Comparison of ENCODE assay signal across 34 cellular contexts in genomic region chr22:34379825-34380224, GRCh38.
"Had no signal": no experiment of that assay in that cellular context is flagged by ENCODE, and none has a peak within 500 bp of the region (broad histone marks: within the 10 kb centered on the region; RNA-seq: fewer than 3 reads in every experiment).

No MANE protein-coding gene starts in this region.

- FAIRE-seq: astrocyte, bronchial epithelial cell had no signal

- DNase-seq: activated effector memory CD4-positive, alpha-beta T cell treated with anti-CD3 and anti-CD28 coated beads, Interleukin-2, amount 50 U/mL, for 16 hours; activated effector memory CD4-positive, alpha-beta T cell treated with Interleukin-2 at 50 U/mL for 16 hours; activated gamma-delta T cell; activated gamma-delta T cell treated with Interleukin-2 at 50 U/mL for 16 hours; activated naive CD4-positive, alpha-beta T cell; activated naive CD4-positive, alpha-beta T cell treated with anti-CD3 and anti-CD28 coated beads for 36 hours; activated naive CD4-positive, alpha-beta T cell treated with anti-CD3 and anti-CD28 coated beads, Interleukin-2, amount 10 ng/mL, durations not matched to agents 7 days and 5 days; activated naive CD4-positive, alpha-beta T cell treated with anti-CD3 and anti-CD28 coated beads, Interleukin-2, amount 50 U/mL, for 16 hours; activated naive CD4-positive, alpha-beta T cell treated with Interleukin-2 at 50 U/mL for 16 hours; activated naive CD8-positive, alpha-beta T cell treated with anti-CD3 and anti-CD28 coated beads for 36 hours; activated naive CD8-positive, alpha-beta T cell treated with anti-CD3 and anti-CD28 coated beads, Interleukin-2, amount 10 ng/mL, durations not matched to agents 7 days and 5 days; activated naive CD8-positive, alpha-beta T cell treated with anti-CD3 and anti-CD28 coated beads, Interleukin-2, amount 50 U/mL, for 24 hours; activated T-cell treated with anti-CD3 and anti-CD28 coated beads, Interleukin-2, amount 50 U/mL, for 1 hour; activated T-cell treated with anti-CD3 and anti-CD28 coated beads, Interleukin-2, amount 50 U/mL, for 24 hours; activated T-cell treated with anti-CD3 and anti-CD28 coated beads, Interleukin-2, amount 50 U/mL, for 4 hours; activated T-cell treated with anti-CD3 and anti-CD28 coated beads, Interleukin-2, amount 50 U/mL, for 48 hours; activated T-cell treated with anti-CD3 and anti-CD28 coated beads, Interleukin-2, amount 50 U/mL, for 72 hours; adrenal gland; amniotic stem cell; amygdala; anterior cingulate cortex; aorta; body of pancreas; brain microvascular endothelial cell; caudate nucleus; central memory CD4-positive, alpha-beta T cell; cerebellar nuclear complex had no signal

- ATAC-seq: activated naive CD4-positive, alpha-beta T cell treated with anti-CD3 and anti-CD28 coated beads, Interleukin-2, amount 50 U/mL, for 72 hours; activated naive CD8-positive, alpha-beta T cell treated with anti-CD3 and anti-CD28 coated beads, Interleukin-2, amount 50 U/mL, for 24 hours; activated T-cell treated with anti-CD3 and anti-CD28 coated beads, Interleukin-2, amount 50 U/mL, for 4 hours; activated T-cell treated with anti-CD3 and anti-CD28 coated beads, Interleukin-2, amount 50 U/mL, for 72 hours; activated T-helper 17 cell treated with anti-CD3 and anti-CD28 coated beads, Interleukin-2, amount 50 U/mL, for 72 hours; body of pancreas had no signal

- H3K4me3 ChIP-seq: adrenal gland, ascending aorta, body of pancreas, breast epithelium, cardiac muscle cell had no signal

- H3K27ac ChIP-seq: adrenal gland, ascending aorta, body of pancreas, brain microvascular endothelial cell, breast epithelium, cardiac muscle cell had no signal

- H3K9me3 ChIP-seq: adrenal gland, ascending aorta, body of pancreas, breast epithelium had no signal

- H3K27me3 ChIP-seq: adrenal gland, ascending aorta, brain microvascular endothelial cell, breast epithelium, cardiac muscle cell had no signal

- H3K4me1 ChIP-seq: adrenal gland, ascending aorta, body of pancreas, breast epithelium had no signal

- H3K36me3 ChIP-seq: adrenal gland, ascending aorta, brain microvascular endothelial cell, breast epithelium, cardiac muscle cell had no signal
